In the genomic region with DNA sequence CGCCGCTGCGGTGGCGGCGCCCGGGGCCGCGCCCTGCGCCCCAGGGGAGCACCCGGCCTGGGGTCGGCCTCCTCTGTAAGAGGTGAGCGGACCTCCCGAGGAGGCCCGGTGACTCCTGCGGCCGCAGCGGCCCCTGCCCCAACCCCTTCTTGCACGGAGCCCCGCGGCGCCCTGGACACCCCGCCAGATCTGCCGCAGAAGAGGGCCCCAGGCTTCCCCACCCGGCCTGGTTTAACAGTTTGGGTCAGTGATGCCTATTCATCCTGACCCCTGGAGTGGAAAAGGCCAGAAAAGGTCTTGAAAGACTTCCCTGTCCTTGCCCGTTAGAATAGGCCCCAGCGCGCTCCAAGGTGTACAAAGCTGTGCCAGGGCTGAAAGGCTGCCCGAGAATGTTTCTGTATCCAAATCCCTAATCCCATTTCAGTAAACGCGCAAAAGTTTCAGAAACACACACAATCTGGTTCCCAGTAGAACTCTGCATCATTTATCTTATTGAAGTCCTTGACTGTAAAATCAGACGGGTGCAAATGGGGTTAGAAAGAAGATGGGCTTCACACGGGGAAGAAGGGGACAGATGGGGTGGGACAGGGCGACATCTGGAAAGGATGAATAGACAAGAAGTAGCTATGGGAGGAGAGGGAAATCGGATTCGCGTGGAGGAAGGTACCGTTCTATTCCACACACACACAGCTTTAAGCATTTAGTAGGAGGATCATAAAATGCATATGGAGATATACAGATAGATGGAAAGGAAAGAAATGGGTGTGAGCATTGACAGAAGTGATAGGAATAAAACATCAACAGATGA, we compare ENCODE assay signal across 1 cellular context.
TF ChIP-seq lines count a peak whose summit lies in the region.

No MANE protein-coding gene starts in this region.

TF ChIP-seq in IMR-90, 13 proteins besides CTCF, POLR2A, EP300 and RAD21:
- TF ChIP-seq, protein P1, sequence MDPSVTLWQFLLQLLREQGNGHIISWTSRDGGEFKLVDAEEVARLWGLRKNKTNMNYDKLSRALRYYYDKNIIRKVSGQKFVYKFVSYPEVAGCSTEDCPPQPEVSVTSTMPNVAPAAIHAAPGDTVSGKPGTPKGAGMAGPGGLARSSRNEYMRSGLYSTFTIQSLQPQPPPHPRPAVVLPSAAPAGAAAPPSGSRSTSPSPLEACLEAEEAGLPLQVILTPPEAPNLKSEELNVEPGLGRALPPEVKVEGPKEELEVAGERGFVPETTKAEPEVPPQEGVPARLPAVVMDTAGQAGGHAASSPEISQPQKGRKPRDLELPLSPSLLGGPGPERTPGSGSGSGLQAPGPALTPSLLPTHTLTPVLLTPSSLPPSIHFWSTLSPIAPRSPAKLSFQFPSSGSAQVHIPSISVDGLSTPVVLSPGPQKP (IDR thresholded peaks at IDR 0.05; ENCODE audit: borderline replicate concordance, low read depth, low read length): no peak
- TF ChIP-seq, protein P2, sequence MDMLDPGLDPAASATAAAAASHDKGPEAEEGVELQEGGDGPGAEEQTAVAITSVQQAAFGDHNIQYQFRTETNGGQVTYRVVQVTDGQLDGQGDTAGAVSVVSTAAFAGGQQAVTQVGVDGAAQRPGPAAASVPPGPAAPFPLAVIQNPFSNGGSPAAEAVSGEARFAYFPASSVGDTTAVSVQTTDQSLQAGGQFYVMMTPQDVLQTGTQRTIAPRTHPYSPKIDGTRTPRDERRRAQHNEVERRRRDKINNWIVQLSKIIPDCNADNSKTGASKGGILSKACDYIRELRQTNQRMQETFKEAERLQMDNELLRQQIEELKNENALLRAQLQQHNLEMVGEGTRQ (IDR thresholded peaks at IDR 0.05; ENCODE audit: low read depth, low read length): no peak
- TF ChIP-seq RFX5 (IDR thresholded peaks at IDR 0.05; ENCODE audit: low read depth, low read length) (no peak), CEBPB (IDR thresholded peaks at IDR 0.05; ENCODE audit: low read depth, low read length) (no peak)
